ENCODE assay signal across 12 cellular contexts in genomic region chr7:137579913-137580640, GRCh38.
DNase-seq lines count a peak whose midpoint lies in the region; ATAC-seq and TF ChIP-seq lines count a peak whose summit lies in the region.
"Had no signal": no experiment of that assay in that cellular context is flagged by ENCODE, and none has a peak within 500 bp of the region (broad histone marks: within the 10 kb centered on the region; RNA-seq: fewer than 3 reads in every experiment).

No MANE protein-coding gene starts in this region.

- H2AFZ ChIP-seq in neural progenitor cell (replicated peaks) (no peak overlapping the region), GM23338 (no peak overlapping the region)

- H3K36me3 Mint-ChIP-seq in neural progenitor cell (peaks cover 1% of the 10 kb centered on the region), GM23338 (ENCODE audit: low read depth) (no peaks in the 10 kb centered on the region)

- no peak overlapping the region for H3K9ac ChIP-seq in neural progenitor cell

- peaks cover 1% of the 10 kb centered on the region for H3K4me1 ChIP-seq in neural progenitor cell
- H3K4me1 ChIP-seq in GM23338 (ENCODE audit: insufficient read depth): peaks cover 19% of the 10 kb centered on the region
- H3K4me1 ChIP-seq: testis had no signal

- POLR2A ChIA-PET in RWPE1 (lab: Yijun Ruan, JAX; ENCODE audit: low non-redundant PET): no interaction called here

- H4K20me1 ChIP-seq in neural progenitor cell (ENCODE audit: low read depth) (no peaks in the 10 kb centered on the region), GM23338 (replicated peaks; ENCODE audit: insufficient read depth) (no peaks in the 10 kb centered on the region)

- H3K9me3 Mint-ChIP-seq in neural progenitor cell: no peaks in the 10 kb centered on the region
- no peaks in the 10 kb centered on the region for H3K9me3 Mint-ChIP-seq in GM23338
- H3K9me3 Mint-ChIP-seq: activated T-cell treated with anti-CD3 and anti-CD28 coated beads, Interleukin-2, amount 50 U/mL, for 4 hours; CD4-positive, alpha-beta T cell had no signal

- H3K4me2 ChIP-seq in neural progenitor cell (no peak overlapping the region), GM23338 (no peak overlapping the region; the same call in 1 of the 2 replicates)

- no peaks in the 10 kb centered on the region for H3K36me3 ChIP-seq in neural progenitor cell
- no peaks in the 10 kb centered on the region for H3K36me3 ChIP-seq in GM23338 (ENCODE audit: insufficient read depth)

- H3K27me3 ChIP-seq in neural progenitor cell (peaks cover 23% of the 10 kb centered on the region), GM23338 (ENCODE audit: insufficient read depth) (no peaks in the 10 kb centered on the region)
- H3K27me3 ChIP-seq: testis had no signal

- H3K27ac ChIP-seq in RWPE1: no peak overlapping the region
- H3K27ac ChIP-seq in neural progenitor cell: no peak overlapping the region
- no peak overlapping the region for H3K27ac ChIP-seq in GM23338 (ENCODE audit: low read depth)
- H3K27ac ChIP-seq: testis had no signal

- H3F3A ChIP-seq in neural progenitor cell (ENCODE audit: low read depth) (peaks cover under 1% of the 10 kb centered on the region), GM23338 (replicated peaks; ENCODE audit: low read depth) (no peaks in the 10 kb centered on the region)

- H3K9me3 ChIP-seq in neural progenitor cell (ENCODE audit: low read depth): no peaks in the 10 kb centered on the region
- H3K9me3 ChIP-seq: testis had no signal

- H3K27me3 Mint-ChIP-seq in neural progenitor cell (ENCODE audit: insufficient read depth, low read depth): no peaks in the 10 kb centered on the region
- no peaks in the 10 kb centered on the region for H3K27me3 Mint-ChIP-seq in GM23338 (ENCODE audit: insufficient read depth, low read depth, poor library complexity)
- H3K27me3 Mint-ChIP-seq: progenitor cell of endocrine pancreas had no signal

- H3K4me3 Mint-ChIP-seq in neural progenitor cell (no peak overlapping the region), GM23338 (no peak overlapping the region)
- H3K4me3 Mint-ChIP-seq: activated T-cell treated with anti-CD3 and anti-CD28 coated beads, Interleukin-2, amount 50 U/mL, for 4 hours; CD4-positive, alpha-beta T cell had no signal

- no peaks in the 10 kb centered on the region for H3K9me2 ChIP-seq in GM23338 (ENCODE audit: insufficient read depth)

- H3K79me2 ChIP-seq in neural progenitor cell (ENCODE audit: low read depth) (no peaks in the 10 kb centered on the region), GM23338 (replicated peaks; ENCODE audit: insufficient read depth) (no peaks in the 10 kb centered on the region)

- TF ChIP-seq CTCF in RWPE1 (conservative IDR thresholded peaks at IDR 0.05; ENCODE audit: low read depth) (no peak), epithelial cell of esophagus (IDR thresholded peaks at IDR 0.05; ENCODE audit: insufficient read depth, low read depth, low read length, missing control alignments) (no peak), neural progenitor cell (IDR thresholded peaks at IDR 0.05) (no peak), GM23338 (conservative IDR thresholded peaks at IDR 0.05; ENCODE audit: low read depth in 2 of 2) (no peak)

- no peak for ATAC-seq in GM23338
- ATAC-seq: activated T-cell treated with anti-CD3 and anti-CD28 coated beads, Interleukin-2, amount 50 U/mL, for 4 hours had no signal

- H3K4me3 ChIP-seq in epithelial cell of esophagus (ENCODE audit: low read length) (no peak overlapping the region), neural progenitor cell (no peak overlapping the region), GM23338 (no peak overlapping the region)
- H3K4me3 ChIP-seq: testis had no signal

- CTCF ChIA-PET in RWPE1 (lab: Yijun Ruan, JAX): interaction anchor here (0.7 kb wide), 1 partner anchor 487 kb away, joined by 4 read pairs; no protein-coding TSS in a partner anchor

- H3K27ac Mint-ChIP-seq in neural progenitor cell (peak overlapping the region; percentile 15), GM23338 (no peak overlapping the region)
- H3K27ac Mint-ChIP-seq: CD4-positive, alpha-beta T cell; progenitor cell of endocrine pancreas had no signal

- H3K4me1 Mint-ChIP-seq in neural progenitor cell (peaks cover 10% of the 10 kb centered on the region), GM23338 (peaks cover 19% of the 10 kb centered on the region)

- peak; percentile 70 for DNase-seq in DMS53 (lab: John Stamatoyannopoulos, UW)
- DNase-seq in RWPE1 (ENCODE audit: low spot score): peak; percentile 30
- peak; percentile 76 for DNase-seq in epithelial cell of esophagus (ENCODE audit: low read depth)
- DNase-seq in neural progenitor cell (ENCODE audit: low spot score): no peak
- no peak for DNase-seq in NCI-H446 treated with DMSO at 0.1 percent for 48 hours (lab: John Stamatoyannopoulos, UW)
- DNase-seq in NK-92 treated with Interleukin-12 subunit alpha and Interleukin-12 subunit beta, amount 100 ng/mL, for 24 hours (lab: John Stamatoyannopoulos, UW): no peak
- no peak for DNase-seq in GDM1 (lab: John Stamatoyannopoulos, UW)
- DNase-seq in GM23338 (ENCODE audit: low spot score): no peak
- DNase-seq: activated T-cell treated with anti-CD3 and anti-CD28 coated beads, Interleukin-2, amount 50 U/mL, for 4 hours; CD4-positive, alpha-beta T cell; testis had no signal

TF ChIP-seq in GM23338, 12 proteins besides CTCF, POLR2A, EP300 and RAD21 (continues in another document):
- TF ChIP-seq, protein P1, sequence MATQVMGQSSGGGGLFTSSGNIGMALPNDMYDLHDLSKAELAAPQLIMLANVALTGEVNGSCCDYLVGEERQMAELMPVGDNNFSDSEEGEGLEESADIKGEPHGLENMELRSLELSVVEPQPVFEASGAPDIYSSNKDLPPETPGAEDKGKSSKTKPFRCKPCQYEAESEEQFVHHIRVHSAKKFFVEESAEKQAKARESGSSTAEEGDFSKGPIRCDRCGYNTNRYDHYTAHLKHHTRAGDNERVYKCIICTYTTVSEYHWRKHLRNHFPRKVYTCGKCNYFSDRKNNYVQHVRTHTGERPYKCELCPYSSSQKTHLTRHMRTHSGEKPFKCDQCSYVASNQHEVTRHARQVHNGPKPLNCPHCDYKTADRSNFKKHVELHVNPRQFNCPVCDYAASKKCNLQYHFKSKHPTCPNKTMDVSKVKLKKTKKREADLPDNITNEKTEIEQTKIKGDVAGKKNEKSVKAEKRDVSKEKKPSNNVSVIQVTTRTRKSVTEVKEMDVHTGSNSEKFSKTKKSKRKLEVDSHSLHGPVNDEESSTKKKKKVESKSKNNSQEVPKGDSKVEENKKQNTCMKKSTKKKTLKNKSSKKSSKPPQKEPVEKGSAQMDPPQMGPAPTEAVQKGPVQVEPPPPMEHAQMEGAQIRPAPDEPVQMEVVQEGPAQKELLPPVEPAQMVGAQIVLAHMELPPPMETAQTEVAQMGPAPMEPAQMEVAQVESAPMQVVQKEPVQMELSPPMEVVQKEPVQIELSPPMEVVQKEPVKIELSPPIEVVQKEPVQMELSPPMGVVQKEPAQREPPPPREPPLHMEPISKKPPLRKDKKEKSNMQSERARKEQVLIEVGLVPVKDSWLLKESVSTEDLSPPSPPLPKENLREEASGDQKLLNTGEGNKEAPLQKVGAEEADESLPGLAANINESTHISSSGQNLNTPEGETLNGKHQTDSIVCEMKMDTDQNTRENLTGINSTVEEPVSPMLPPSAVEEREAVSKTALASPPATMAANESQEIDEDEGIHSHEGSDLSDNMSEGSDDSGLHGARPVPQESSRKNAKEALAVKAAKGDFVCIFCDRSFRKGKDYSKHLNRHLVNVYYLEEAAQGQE (IDR thresholded peaks at IDR 0.05; ENCODE audit: unreplicated experiment): no peak
- TF ChIP-seq ZNF331 (CRISPR knock-in tag; IDR thresholded peaks at IDR 0.05; ENCODE audit: low read depth) (no peak), EZH2phosphoT487 (IDR thresholded peaks at IDR 0.05; ENCODE audit: unreplicated experiment) (no peak), EZH2 (IDR thresholded peaks at IDR 0.05; ENCODE audit: low read depth, unreplicated experiment) (no peak), NANOG (IDR thresholded peaks at IDR 0.05; ENCODE audit: borderline replicate concordance) (no peak), ZNF114 (CRISPR knock-in tag; IDR thresholded peaks at IDR 0.05) (no peak), STAT1 (IDR thresholded peaks at IDR 0.05; ENCODE audit: unreplicated experiment) (no peak), POLR2AphosphoS5 (IDR thresholded peaks at IDR 0.05; ENCODE audit: low read depth) (no peak), JUNB (IDR thresholded peaks at IDR 0.05; ENCODE audit: unreplicated experiment) (no peak)
- TF ChIP-seq, protein P2, sequence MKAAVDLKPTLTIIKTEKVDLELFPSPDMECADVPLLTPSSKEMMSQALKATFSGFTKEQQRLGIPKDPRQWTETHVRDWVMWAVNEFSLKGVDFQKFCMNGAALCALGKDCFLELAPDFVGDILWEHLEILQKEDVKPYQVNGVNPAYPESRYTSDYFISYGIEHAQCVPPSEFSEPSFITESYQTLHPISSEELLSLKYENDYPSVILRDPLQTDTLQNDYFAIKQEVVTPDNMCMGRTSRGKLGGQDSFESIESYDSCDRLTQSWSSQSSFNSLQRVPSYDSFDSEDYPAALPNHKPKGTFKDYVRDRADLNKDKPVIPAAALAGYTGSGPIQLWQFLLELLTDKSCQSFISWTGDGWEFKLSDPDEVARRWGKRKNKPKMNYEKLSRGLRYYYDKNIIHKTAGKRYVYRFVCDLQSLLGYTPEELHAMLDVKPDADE (IDR thresholded peaks at IDR 0.05): no peak

Comparison
In these comparisons a context has a peak if more than half of its experiments do, and no peak if none do; other contexts are left out.
1. DNase-seq: peak in DMS53 (single experiment), RWPE1 (single experiment) and epithelial cell of esophagus (single experiment); none in neural progenitor cell (single experiment), NCI-H446 treated with DMSO at 0.1 percent for 48 hours (single experiment), NK-92 treated with Interleukin-12 subunit alpha and Interleukin-12 subunit beta, amount 100 ng/mL, for 24 hours (single experiment), GDM1 (single experiment) and GM23338 (single experiment).